ENCODE assay signal across 1 cellular context in the genomic region with DNA sequence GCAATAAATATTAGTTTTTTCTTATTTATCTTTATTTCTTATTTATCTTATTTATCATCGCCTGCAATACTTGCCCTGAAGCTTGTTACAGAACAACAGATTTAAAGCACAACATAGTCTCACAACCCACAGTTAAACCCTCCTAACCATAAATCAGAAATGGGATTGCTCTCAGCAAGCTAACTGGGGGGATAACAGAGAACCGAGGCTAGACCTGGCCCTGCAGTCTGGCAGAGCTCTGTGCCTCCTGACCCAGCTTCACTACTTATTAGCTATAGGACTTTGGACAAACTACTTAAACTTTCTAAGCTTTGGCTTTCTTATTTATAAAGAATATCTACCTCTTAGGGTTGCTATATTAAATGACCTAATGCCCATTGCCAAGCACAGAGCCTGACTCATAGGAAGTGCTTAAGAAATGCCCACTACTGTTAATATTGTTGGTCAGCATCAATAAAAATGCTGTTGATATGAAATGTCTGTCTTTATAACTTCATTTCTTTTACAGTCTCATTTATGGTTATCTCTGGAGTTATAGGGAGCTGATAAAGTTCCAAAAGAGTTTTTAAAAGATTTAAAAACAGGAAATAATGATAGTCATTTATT.
TF ChIP-seq lines count a peak whose summit lies in the region.

No MANE protein-coding gene starts in this region.

TF ChIP-seq in WTC11, 78 proteins besides CTCF, POLR2A, EP300 and RAD21 (continued from another document):
- TF ChIP-seq ATF3 (CRISPR knock-in tag; conservative IDR thresholded peaks at IDR 0.05): no peak
- TF ChIP-seq STAT6 (CRISPR knock-in tag; conservative IDR thresholded peaks at IDR 0.05; ENCODE audit: low read depth): no peak
- no peak for TF ChIP-seq FOXJ3 (CRISPR knock-in tag; IDR thresholded peaks at IDR 0.05; ENCODE audit: borderline replicate concordance)
- TF ChIP-seq, protein P1, sequence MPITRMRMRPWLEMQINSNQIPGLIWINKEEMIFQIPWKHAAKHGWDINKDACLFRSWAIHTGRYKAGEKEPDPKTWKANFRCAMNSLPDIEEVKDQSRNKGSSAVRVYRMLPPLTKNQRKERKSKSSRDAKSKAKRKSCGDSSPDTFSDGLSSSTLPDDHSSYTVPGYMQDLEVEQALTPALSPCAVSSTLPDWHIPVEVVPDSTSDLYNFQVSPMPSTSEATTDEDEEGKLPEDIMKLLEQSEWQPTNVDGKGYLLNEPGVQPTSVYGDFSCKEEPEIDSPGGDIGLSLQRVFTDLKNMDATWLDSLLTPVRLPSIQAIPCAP (CRISPR knock-in tag; IDR thresholded peaks at IDR 0.05): no peak
TF ChIP-seq in WTC11: peak in this region for 0.
